In genomic region chr19:39341720-39342604, GRCh38 we compare ENCODE assay signal across 8 cellular contexts. TPM values are rescaled to one million over a fixed set of nuclear protein-coding genes. Genes with fewer than 3 reads are reported as not detected.
DNase-seq lines count a peak whose midpoint lies in the region; ATAC-seq and TF ChIP-seq lines count a peak whose summit lies in the region.

A gene with protein sequence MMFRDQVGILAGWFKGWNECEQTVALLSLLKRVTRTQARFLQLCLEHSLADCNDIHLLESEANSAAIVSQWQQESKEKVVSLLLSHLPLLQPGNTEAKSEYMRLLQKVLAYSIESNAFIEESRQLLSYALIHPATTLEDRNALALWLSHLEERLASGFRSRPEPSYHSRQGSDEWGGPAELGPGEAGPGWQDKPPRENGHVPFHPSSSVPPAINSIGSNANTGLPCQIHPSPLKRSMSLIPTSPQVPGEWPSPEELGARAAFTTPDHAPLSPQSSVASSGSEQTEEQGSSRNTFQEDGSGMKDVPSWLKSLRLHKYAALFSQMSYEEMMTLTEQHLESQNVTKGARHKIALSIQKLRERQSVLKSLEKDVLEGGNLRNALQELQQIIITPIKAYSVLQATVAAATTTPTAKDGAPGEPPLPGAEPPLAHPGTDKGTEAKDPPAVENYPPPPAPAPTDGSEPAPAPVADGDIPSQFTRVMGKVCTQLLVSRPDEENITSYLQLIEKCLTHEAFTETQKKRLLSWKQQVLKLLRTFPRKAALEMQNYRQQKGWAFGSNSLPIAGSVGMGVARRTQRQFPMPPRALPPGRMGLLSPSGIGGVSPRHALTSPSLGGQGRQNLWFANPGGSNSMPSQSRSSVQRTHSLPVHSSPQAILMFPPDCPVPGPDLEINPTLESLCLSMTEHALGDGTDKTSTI (plus strand): TSS chr19:39342421. CDS start chr19:39356894, 14,473 bp downstream.

- peak within 1 kb of the TSS; percentile 89 for H3K4me3 Mint-ChIP-seq in activated CD4-positive, alpha-beta T cell treated with anti-CD3 and anti-CD28 coated beads, Interleukin-2, amount 10 ng/mL, durations not matched to agents 7 days and 5 days

- no peaks in the 10 kb centered on the region for H3K9me3 Mint-ChIP-seq in activated CD4-positive, alpha-beta T cell treated with anti-CD3 and anti-CD28 coated beads, Interleukin-2, amount 10 ng/mL, durations not matched to agents 7 days and 5 days

- CTCF ChIA-PET in activated CD4-positive, alpha-beta T cell treated with anti-CD3 and anti-CD28 coated beads, Interleukin-2, amount 10 ng/mL, durations not matched to agents 7 days and 5 days (lab: Charles Lee): interaction anchor here (0.6 to 1.9 kb wide), 22 partner anchors 8 to 260 kb away, joined by 3 to 10 read pairs (median 4); partner anchors contain the start of genes MED29, PAF1, RPS16 and ZFP36

- H3K4me1 Mint-ChIP-seq in activated CD4-positive, alpha-beta T cell treated with anti-CD3 and anti-CD28 coated beads, Interleukin-2, amount 10 ng/mL, durations not matched to agents 7 days and 5 days: peaks cover 70% of the 10 kb centered on the region

- no peaks in the 10 kb centered on the region for H3K27me3 Mint-ChIP-seq in activated CD4-positive, alpha-beta T cell treated with anti-CD3 and anti-CD28 coated beads, Interleukin-2, amount 10 ng/mL, durations not matched to agents 7 days and 5 days

- DNase-seq in NCI-H526 treated with DMSO at 0.1 percent for 48 hours (lab: John Stamatoyannopoulos, UW): peak; percentile 99
- DNase-seq in activated CD4-positive, alpha-beta T cell treated with anti-CD3 and anti-CD28 coated beads, Interleukin-2, amount 10 ng/mL, durations not matched to agents 7 days and 5 days: peak; percentile 99
- peak; percentile 69 for DNase-seq in cortex of kidney (lab: John Stamatoyannopoulos, UW)
- DNase-seq in left lobe of liver (ENCODE audit: low spot score): peak; percentile 99
- DNase-seq in stimulated activated CD4-positive, alpha-beta T cell treated with anti-CD3 and anti-CD28 coated beads, Interleukin-2, amount 100 ng/mL, for 4 hours (ENCODE audit: low read depth): peak; percentile 100

- POLR2A ChIA-PET in activated CD4-positive, alpha-beta T cell treated with anti-CD3 and anti-CD28 coated beads, Interleukin-2, amount 10 ng/mL, durations not matched to agents 7 days and 5 days (lab: Charles Lee): interaction anchor here (0.6 to 0.7 kb wide), 2 partner anchors 14 to 94 kb away, joined by 3 read pairs; partner anchors contain the start of gene RPS16

- peak within 1 kb of the TSS; percentile 77 for H3K27ac ChIP-seq in C4-2B

- peak within 1 kb of the TSS; percentile 94 for H3K27ac Mint-ChIP-seq in activated CD4-positive, alpha-beta T cell treated with anti-CD3 and anti-CD28 coated beads, Interleukin-2, amount 10 ng/mL, durations not matched to agents 7 days and 5 days

- ATAC-seq in GM19328 (IDR thresholded peaks at IDR 0.05; ENCODE audit: unreplicated experiment) (peak; percentile 93), HG03520 (IDR thresholded peaks at IDR 0.05; ENCODE audit: unreplicated experiment) (peak; percentile 84), left lobe of liver (peak; percentile 91)

- peak; percentile 93 for TF ChIP-seq CTCF in C4-2B (conservative IDR thresholded peaks at IDR 0.05)

- H3K36me3 Mint-ChIP-seq in activated CD4-positive, alpha-beta T cell treated with anti-CD3 and anti-CD28 coated beads, Interleukin-2, amount 10 ng/mL, durations not matched to agents 7 days and 5 days (ENCODE audit: low read depth): peaks cover 24% of the 10 kb centered on the region

RNA-seq across cellular contexts. Expression of the gene that starts here (rescaled TPM):
- total RNA-seq in activated CD4-positive, alpha-beta T cell treated with anti-CD3 and anti-CD28 coated beads, Interleukin-2, amount 10 ng/mL, durations not matched to agents 7 days and 5 days: 10 to 100 TPM; 40.2 to 45.6 TPM
- 30.1 TPM for total RNA-seq in left lobe of liver

Comparison
In these comparisons a context has a peak if more than half of its experiments do, and no peak if none do; other contexts are left out.
1. Peak in every context shown above with its lines: DNase-seq, ATAC-seq and H3K27ac ChIP-seq.